Comparison of ENCODE assay signal across 22 cellular contexts in the genomic region with DNA sequence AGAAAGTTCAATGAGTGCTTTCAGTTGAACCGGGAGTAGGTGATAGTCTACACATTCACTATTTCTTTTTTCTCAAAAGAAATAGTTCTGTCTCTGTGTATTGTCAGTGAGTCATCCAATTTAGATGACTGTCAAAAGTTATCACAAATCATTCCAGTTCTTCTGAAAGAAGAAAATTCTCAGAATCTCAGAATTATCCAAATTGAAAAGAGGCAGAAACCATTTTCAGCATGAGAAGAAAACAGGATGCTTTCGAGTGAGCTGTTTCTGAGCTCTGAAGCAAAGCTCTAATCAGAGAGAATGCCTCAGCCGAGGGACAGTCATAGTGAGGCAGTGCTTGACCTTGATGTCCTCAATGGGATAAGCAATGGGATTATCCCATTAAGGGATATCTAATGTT.
DNase-seq lines count a peak whose midpoint lies in the region; ATAC-seq and TF ChIP-seq lines count a peak whose summit lies in the region.
"Had no signal": no experiment of that assay in that cellular context is flagged by ENCODE, and none has a peak within 500 bp of the region (broad histone marks: within the 10 kb centered on the region; RNA-seq: fewer than 3 reads in every experiment).

No MANE protein-coding gene starts in this region.

- H3K36me3 ChIP-seq in IMR-90 (ENCODE audit: control insufficient read depth, insufficient read depth, low read length) (peaks cover 24% of the 10 kb centered on the region), mesenchymal stem cell (ENCODE audit: control insufficient read depth in 1 of 2, insufficient read depth in 2 of 2, low read depth in 1 of 2, low read length in 2 of 2) (peaks cover 24 to 54% of the 10 kb centered on the region in 2 experiments)

- no peak overlapping the region for H3K56ac ChIP-seq in IMR-90 (ENCODE audit: extremely low read depth, insufficient read depth, low read length)

- H3K14ac ChIP-seq in IMR-90 (replicated peaks; ENCODE audit: low read depth, low read length) (no peak overlapping the region), mesenchymal stem cell (ENCODE audit: low read length in 2 of 2) (no peak overlapping the region)

- ATAC-seq in IMR-90 (ENCODE audit: low read depth): peak; percentile 14; the same call in 1 of the 2 replicates
- peak; percentile 88 for ATAC-seq in activated T-helper 17 cell treated with anti-CD3 and anti-CD28 coated beads, Interleukin-2, amount 50 U/mL, for 72 hours (replicated peaks)
- ATAC-seq in HG02885 (IDR thresholded peaks at IDR 0.05; ENCODE audit: poor library complexity, unreplicated experiment): no peak
- ATAC-seq: left lung, PC-3, right cardiac atrium had no signal

- in situ Hi-C loops in IMR-90 (cut with MboI; ENCODE audit: low sequenced_read_pairs): no loop called here

- DNase-seq in activated T-cell treated with anti-CD3 and anti-CD28 coated beads, Interleukin-2, amount 50 U/mL, for 24 hours: no peak
- no peak for DNase-seq in activated T-cell treated with anti-CD3 and anti-CD28 coated beads for 4 hours
- no peak for DNase-seq in IMR-90
- peak; percentile 23 for DNase-seq in mesenchymal stem cell
- DNase-seq in NCI-H2196 (lab: John Stamatoyannopoulos, UW; ENCODE audit: unreplicated experiment): no peak
- DNase-seq: amygdala; COR-L47; DMS79; GF-D8; left lung; NCI-H146; NCI-H524; NK-92 treated with Interleukin-12 subunit alpha and Interleukin-12 subunit beta, amount 100 ng/mL, for 24 hours; PC-3; posterior cingulate gyrus; right cardiac atrium; spleen; stomach; tibial artery had no signal

- no peaks in the 10 kb centered on the region for H3K9me3 Mint-ChIP-seq in activated T-cell treated with anti-CD3 and anti-CD28 coated beads, Interleukin-2, amount 50 U/mL, for 24 hours
- H3K9me3 Mint-ChIP-seq in activated T-helper 17 cell treated with anti-CD3 and anti-CD28 coated beads, Interleukin-2, amount 50 U/mL, for 72 hours: no peaks in the 10 kb centered on the region

- no peak overlapping the region for H4K5ac ChIP-seq in IMR-90 (ENCODE audit: low read depth, low read length)

- no peak overlapping the region for H3K4me2 ChIP-seq in IMR-90 (ENCODE audit: low read depth, low read length)
- no peak overlapping the region for H3K4me2 ChIP-seq in mesenchymal stem cell (ENCODE audit: low read length, poor library complexity, severe bottlenecking)
- H3K4me2 ChIP-seq: BLaER1 had no signal

- no CpG with 5 or more reads among the region's 3 CpGs for WGBS in IMR-90 (ENCODE audit: extremely low coverage in 2 of 2, insufficient read length in 1 of 2), 2 experiments
- 66% methylated on average over 2 of the region's 3 CpGs for WGBS in mesenchymal stem cell

- peaks cover 79% of the 10 kb centered on the region for H3K36me3 Mint-ChIP-seq in activated T-cell treated with anti-CD3 and anti-CD28 coated beads, Interleukin-2, amount 50 U/mL, for 24 hours (ENCODE audit: low read depth)
- H3K36me3 Mint-ChIP-seq in activated T-helper 17 cell treated with anti-CD3 and anti-CD28 coated beads, Interleukin-2, amount 50 U/mL, for 72 hours (ENCODE audit: low read depth): peaks cover 86% of the 10 kb centered on the region

- H3K27me3 ChIP-seq in IMR-90 (ENCODE audit: control insufficient read depth, insufficient read depth, low read length) (no peaks in the 10 kb centered on the region), mesenchymal stem cell (ENCODE audit: control insufficient read depth in 1 of 2, insufficient read depth in 1 of 2, low read length in 2 of 2) (no peaks in the 10 kb centered on the region)
- H3K27me3 ChIP-seq: BLaER1, left lung, spleen, stomach, tibial artery had no signal

- no peak overlapping the region for H2AK9ac ChIP-seq in IMR-90 (replicated peaks; ENCODE audit: low read depth, low read length, poor library complexity)

- H3K27ac ChIP-seq in IMR-90 (ENCODE audit: insufficient read depth, low read length) (no peak overlapping the region), mesenchymal stem cell (ENCODE audit: low read length, poor library complexity, severe bottlenecking) (no peak overlapping the region)
- H3K27ac ChIP-seq: BLaER1, left lung, spleen, stomach, tibial artery had no signal

- H4K8ac ChIP-seq in IMR-90 (ENCODE audit: low read depth in 2 of 2, low read length in 2 of 2) (no peak overlapping the region), mesenchymal stem cell (ENCODE audit: low read length) (no peak overlapping the region)

- H2BK20ac ChIP-seq in IMR-90 (ENCODE audit: low read depth, low read length): no peak overlapping the region

- no peaks in the 10 kb centered on the region for H3K9me3 ChIP-seq in IMR-90 (ENCODE audit: control insufficient read depth, insufficient read depth, low read length)
- no peaks in the 10 kb centered on the region for H3K9me3 ChIP-seq in mesenchymal stem cell (ENCODE audit: control insufficient read depth, low read length)
- H3K9me3 ChIP-seq: left lung, spleen, stomach, tibial artery had no signal

- H3K79me1 ChIP-seq in IMR-90 (ENCODE audit: low read depth in 1 of 2, low read length in 2 of 2) (no peaks in the 10 kb centered on the region), mesenchymal stem cell (replicated peaks; ENCODE audit: low read length, poor library complexity, severe bottlenecking) (peaks cover 9% of the 10 kb centered on the region)

- H2AFZ ChIP-seq in IMR-90 (replicated peaks; ENCODE audit: low read length, poor library complexity) (no peak overlapping the region), mesenchymal stem cell (ENCODE audit: low read depth, low read length) (no peak overlapping the region)

- intact Hi-C loops in IMR-90 (cut with micrococcal nuclease): loop anchor here (5.0 kb wide), 1 partner anchor 372 kb away; no protein-coding TSS in a partner anchor

- no peak for TF ChIP-seq RAD21 in IMR-90 (IDR thresholded peaks at IDR 0.05; ENCODE audit: low read length)

- H3K4ac ChIP-seq in IMR-90 (ENCODE audit: low read depth, low read length) (no peak overlapping the region), mesenchymal stem cell (ENCODE audit: low read depth in 1 of 2, low read length in 2 of 2) (no peak overlapping the region)

- no peak for TF ChIP-seq CTCF in IMR-90 (conservative IDR thresholded peaks at IDR 0.05; ENCODE audit: low read depth, low read length)

- no peaks in the 10 kb centered on the region for H3K9me1 ChIP-seq in IMR-90 (ENCODE audit: insufficient read depth, low read length)

- H3K4me3 Mint-ChIP-seq in activated T-cell treated with anti-CD3 and anti-CD28 coated beads, Interleukin-2, amount 50 U/mL, for 24 hours: peak overlapping the region; percentile 18
- peak overlapping the region; percentile 66 for H3K4me3 Mint-ChIP-seq in activated T-helper 17 cell treated with anti-CD3 and anti-CD28 coated beads, Interleukin-2, amount 50 U/mL, for 72 hours

- H3K4me1 ChIP-seq in IMR-90 (ENCODE audit: control insufficient read depth, insufficient read depth, low read length) (no peaks in the 10 kb centered on the region; the same call in 1 of the 2 replicates), mesenchymal stem cell (ENCODE audit: control insufficient read depth, insufficient read depth, low read depth, low read length) (no peaks in the 10 kb centered on the region)
- H3K4me1 ChIP-seq: left lung, stomach, tibial artery had no signal

- no peak overlapping the region for H2BK12ac ChIP-seq in mesenchymal stem cell (ENCODE audit: low read length in 2 of 2)

- H3K27me3 Mint-ChIP-seq in activated T-cell treated with anti-CD3 and anti-CD28 coated beads, Interleukin-2, amount 50 U/mL, for 24 hours: no peaks in the 10 kb centered on the region
- H3K27me3 Mint-ChIP-seq in activated T-helper 17 cell treated with anti-CD3 and anti-CD28 coated beads, Interleukin-2, amount 50 U/mL, for 72 hours: no peaks in the 10 kb centered on the region

- H2BK5ac ChIP-seq in IMR-90 (ENCODE audit: low read depth, low read length, poor library complexity, severe bottlenecking) (no peak overlapping the region), mesenchymal stem cell (ENCODE audit: low read depth, low read length, poor library complexity, severe bottlenecking) (no peak overlapping the region)

- H3K18ac ChIP-seq in IMR-90 (ENCODE audit: low read depth, low read length) (no peak overlapping the region), mesenchymal stem cell (ENCODE audit: low read depth in 1 of 2, low read length in 2 of 2) (no peak overlapping the region)

- H3K4me3 ChIP-seq in IMR-90 (ENCODE audit: insufficient read depth, low read depth, low read length) (no peak overlapping the region), mesenchymal stem cell (ENCODE audit: insufficient read depth in 1 of 2, low read depth in 1 of 2, low read length in 2 of 2) (no peak overlapping the region)
- H3K4me3 ChIP-seq: BLaER1, left lung, spleen, stomach, tibial artery had no signal

- H2BK15ac ChIP-seq in IMR-90 (ENCODE audit: low read depth, low read length): no peak overlapping the region
- H2BK15ac ChIP-seq in mesenchymal stem cell (ENCODE audit: low read depth, poor library complexity, severe bottlenecking): no peak overlapping the region

- POLR2A ChIA-PET in IMR-90 (lab: Charles Lee; ENCODE audit: unreplicated experiment): no interaction called here

- H3K23ac ChIP-seq in IMR-90 (ENCODE audit: low read depth, low read length) (no peak overlapping the region), mesenchymal stem cell (ENCODE audit: low read length in 2 of 2) (no peak overlapping the region)

- no peaks in the 10 kb centered on the region for H4K20me1 ChIP-seq in IMR-90 (ENCODE audit: insufficient read depth, low read length)
- H4K20me1 ChIP-seq: BLaER1 had no signal

- H4K91ac ChIP-seq in IMR-90 (ENCODE audit: insufficient read depth, low read depth, low read length): no peak overlapping the region
- H4K91ac ChIP-seq in mesenchymal stem cell (ENCODE audit: low read length): no peak overlapping the region

- H2BK120ac ChIP-seq in IMR-90 (ENCODE audit: low read depth, low read length) (no peak overlapping the region), mesenchymal stem cell (ENCODE audit: low read depth, low read length) (no peak overlapping the region)

- CTCF ChIA-PET in IMR-90 (lab: Yijun Ruan, JAX): no interaction called here

- dilution Hi-C loops in IMR-90 (cut with HindIII; ENCODE audit: low sequenced_read_pairs, unreplicated experiment): no loop called here

- peak overlapping the region; percentile 95 for H3K27ac Mint-ChIP-seq in activated T-cell treated with anti-CD3 and anti-CD28 coated beads, Interleukin-2, amount 50 U/mL, for 24 hours
- peak overlapping the region; percentile 85 for H3K27ac Mint-ChIP-seq in activated T-helper 17 cell treated with anti-CD3 and anti-CD28 coated beads, Interleukin-2, amount 50 U/mL, for 72 hours

- peaks cover 67% of the 10 kb centered on the region for H3K4me1 Mint-ChIP-seq in activated T-cell treated with anti-CD3 and anti-CD28 coated beads, Interleukin-2, amount 50 U/mL, for 24 hours (ENCODE audit: low read depth)
- H3K4me1 Mint-ChIP-seq in activated T-helper 17 cell treated with anti-CD3 and anti-CD28 coated beads, Interleukin-2, amount 50 U/mL, for 72 hours: peaks cover 35% of the 10 kb centered on the region

- no TSS peak for BruUV-seq in IMR-90 (replicated peaks; lab: Mats Ljungman, UMichigan)

- H2AK5ac ChIP-seq in IMR-90 (ENCODE audit: low read depth, low read length) (no peak overlapping the region), mesenchymal stem cell (ENCODE audit: low read length, severe bottlenecking) (no peak overlapping the region)

- H3K9ac ChIP-seq in IMR-90 (ENCODE audit: low read depth, low read length): no peak overlapping the region
- H3K9ac ChIP-seq in mesenchymal stem cell (ENCODE audit: low read length): no peak overlapping the region
- H3K9ac ChIP-seq: BLaER1 had no signal

- TF ChIP-seq POLR2A in IMR-90 (IDR thresholded peaks at IDR 0.05; ENCODE audit: low read depth, low read length): no peak
